Comparison of ENCODE assay signal across 13 cellular contexts in genomic region chr15:101246824-101247745, GRCh38. TPM values are rescaled to one million over a fixed set of nuclear protein-coding genes. Genes with fewer than 3 reads are reported as not detected.
A peak's percentile ranks its signal among the peaks of the same experiment; 100 is the strongest.
DNase-seq lines count a peak whose midpoint lies in the region; ATAC-seq and TF ChIP-seq lines count a peak whose summit lies in the region.
"Had no signal": no experiment of that assay in that cellular context is flagged by ENCODE, and none has a peak within 500 bp of the region (broad histone marks: within the 10 kb centered on the region; RNA-seq: fewer than 3 reads in every experiment).

No MANE protein-coding gene starts in this region.

- H3K4me1 Mint-ChIP-seq in activated CD4-positive, alpha-beta T cell treated with anti-CD3 and anti-CD28 coated beads, Interleukin-2, amount 10 ng/mL, durations not matched to agents 24 days and 14 days, result peaks cover 77% of the 10 kb centered on the region
- H3K4me1 Mint-ChIP-seq in T-helper 2 cell treated with Interferon-gamma antibody and Interleukin-4, amounts not matched to agents 5 μg/mL and 100 μg/mL, for 36 hours (ENCODE audit: low read depth), result peaks cover 76% of the 10 kb centered on the region
- peaks cover 62 to 85% of the 10 kb centered on the region in 2 donors for H3K4me1 Mint-ChIP-seq in stimulated activated naive B cell treated with anti-CD40 and anti-IgM and Interleukin-4, amounts not matched to agents 10 μg/mL and 1 μg/mL and 100 μg/mL, for 72 hours

- peak overlapping the region in 3 of 4 donors; percentile 19 to 70 (median 57) for H3K27ac ChIP-seq in esophagus squamous epithelium
- H3K27ac ChIP-seq in hepatocyte, result no peak overlapping the region
- H3K27ac ChIP-seq: colonic mucosa had no signal

- intact Hi-C loops in activated CD4-positive, alpha-beta T cell treated with anti-CD3 and anti-CD28 coated beads, Interleukin-2, amount 10 ng/mL, durations not matched to agents 24 days and 14 days (cut with micrococcal nuclease), result loop anchor here (1.0 to 2.0 kb wide), 2 partner anchors 41 to 120 kb away; no protein-coding TSS in a partner anchor
- intact Hi-C loops in esophagus squamous epithelium (cut with DNase I), result no loop called here

- TF ChIP-seq CTCF in esophagus squamous epithelium (IDR thresholded peaks at IDR 0.05), result no peak
- no peak for TF ChIP-seq CTCF in hepatocyte (IDR thresholded peaks at IDR 0.05; ENCODE audit: poor library complexity)

- peak overlapping the region; percentile 70 for H3K4me3 Mint-ChIP-seq in activated CD4-positive, alpha-beta T cell treated with anti-CD3 and anti-CD28 coated beads, Interleukin-2, amount 10 ng/mL, durations not matched to agents 24 days and 14 days
- peak overlapping the region; percentile 68 for H3K4me3 Mint-ChIP-seq in T-helper 2 cell treated with Interferon-gamma antibody and Interleukin-4, amounts not matched to agents 5 μg/mL and 100 μg/mL, for 36 hours
- peak overlapping the region; percentile 64 to 75 for H3K4me3 Mint-ChIP-seq in stimulated activated naive B cell treated with anti-CD40 and anti-IgM and Interleukin-4, amounts not matched to agents 10 μg/mL and 1 μg/mL and 100 μg/mL, for 72 hours

- DNase-seq in activated CD4-positive, alpha-beta T cell treated with anti-CD3 and anti-CD28 coated beads, Interleukin-2, amount 10 ng/mL, durations not matched to agents 24 days and 14 days, result no peak
- DNase-seq in activated CD4-positive, alpha-beta T cell treated with anti-CD3 and anti-CD28 coated beads for 48 hours, result no peak
- DNase-seq in T-helper 2 cell treated with Interferon-gamma antibody and Interleukin-4, amounts not matched to agents 5 μg/mL and 100 μg/mL, for 36 hours (ENCODE audit: low spot score), result no peak
- DNase-seq in esophagus squamous epithelium (lab: John Stamatoyannopoulos, UW) (no peak), hepatocyte (ENCODE audit: low spot score) (no peak)
- no peak for DNase-seq in stimulated activated naive B cell treated with anti-CD40 and anti-IgM and Interleukin-4, amounts not matched to agents 10 μg/mL and 1 μg/mL and 100 μg/mL, for 72 hours
- DNase-seq: colonic mucosa; heart right ventricle; MV-4-11; stimulated activated CD4-positive, alpha-beta T cell treated with anti-CD3 and anti-CD28 coated beads, Interleukin-15, amount 100 ng/mL, for 24 hours; stimulated activated naive CD4-positive, alpha-beta T cell treated with Interleukin-2 at 50 U/mL for 16 hours had no signal

- no peaks in the 10 kb centered on the region for H3K9me3 ChIP-seq in esophagus squamous epithelium
- H3K9me3 ChIP-seq in hepatocyte (ENCODE audit: low read depth), result no peaks in the 10 kb centered on the region
- H3K9me3 ChIP-seq: colonic mucosa, heart right ventricle had no signal

- H3K27me3 Mint-ChIP-seq in activated CD4-positive, alpha-beta T cell treated with anti-CD3 and anti-CD28 coated beads, Interleukin-2, amount 10 ng/mL, durations not matched to agents 24 days and 14 days, result no peaks in the 10 kb centered on the region
- H3K27me3 Mint-ChIP-seq in T-helper 2 cell treated with Interferon-gamma antibody and Interleukin-4, amounts not matched to agents 5 μg/mL and 100 μg/mL, for 36 hours (ENCODE audit: low read depth), result no peaks in the 10 kb centered on the region
- no peaks in the 10 kb centered on the region for H3K27me3 Mint-ChIP-seq in stimulated activated naive B cell treated with anti-CD40 and anti-IgM and Interleukin-4, amounts not matched to agents 10 μg/mL and 1 μg/mL and 100 μg/mL, for 72 hours

- H3K36me3 Mint-ChIP-seq in activated CD4-positive, alpha-beta T cell treated with anti-CD3 and anti-CD28 coated beads, Interleukin-2, amount 10 ng/mL, durations not matched to agents 24 days and 14 days (ENCODE audit: low read depth), result peaks cover 60% of the 10 kb centered on the region
- peaks cover 47% of the 10 kb centered on the region for H3K36me3 Mint-ChIP-seq in T-helper 2 cell treated with Interferon-gamma antibody and Interleukin-4, amounts not matched to agents 5 μg/mL and 100 μg/mL, for 36 hours (ENCODE audit: low read depth)
- peaks cover 31 to 57% of the 10 kb centered on the region in 2 donors for H3K36me3 Mint-ChIP-seq in stimulated activated naive B cell treated with anti-CD40 and anti-IgM and Interleukin-4, amounts not matched to agents 10 μg/mL and 1 μg/mL and 100 μg/mL, for 72 hours

- H3K4me3 ChIP-seq in esophagus squamous epithelium (peak overlapping the region in 1 of 4 donors; percentile 18), hepatocyte (no peak overlapping the region)
- H3K4me3 ChIP-seq: colonic mucosa had no signal

- no peak for TF ChIP-seq POLR2A in esophagus squamous epithelium (IDR thresholded peaks at IDR 0.05)

- no peaks in the 10 kb centered on the region for H3K36me3 ChIP-seq in esophagus squamous epithelium
- no peaks in the 10 kb centered on the region for H3K36me3 ChIP-seq in hepatocyte (replicated peaks; ENCODE audit: insufficient read depth, low read depth)
- H3K36me3 ChIP-seq: colonic mucosa had no signal

- H3K27ac Mint-ChIP-seq in activated CD4-positive, alpha-beta T cell treated with anti-CD3 and anti-CD28 coated beads, Interleukin-2, amount 10 ng/mL, durations not matched to agents 24 days and 14 days, result peak overlapping the region; percentile 54
- H3K27ac Mint-ChIP-seq in T-helper 2 cell treated with Interferon-gamma antibody and Interleukin-4, amounts not matched to agents 5 μg/mL and 100 μg/mL, for 36 hours, result peak overlapping the region; percentile 82
- peak overlapping the region; percentile 75 for H3K27ac Mint-ChIP-seq in stimulated activated naive B cell treated with anti-CD40 and anti-IgM and Interleukin-4, amounts not matched to agents 10 μg/mL and 1 μg/mL and 100 μg/mL, for 72 hours

- no peaks in the 10 kb centered on the region for H3K9me3 Mint-ChIP-seq in activated CD4-positive, alpha-beta T cell treated with anti-CD3 and anti-CD28 coated beads, Interleukin-2, amount 10 ng/mL, durations not matched to agents 24 days and 14 days
- H3K9me3 Mint-ChIP-seq in T-helper 2 cell treated with Interferon-gamma antibody and Interleukin-4, amounts not matched to agents 5 μg/mL and 100 μg/mL, for 36 hours, result no peaks in the 10 kb centered on the region
- peaks cover 2 to 3% of the 10 kb centered on the region in 2 donors for H3K9me3 Mint-ChIP-seq in stimulated activated naive B cell treated with anti-CD40 and anti-IgM and Interleukin-4, amounts not matched to agents 10 μg/mL and 1 μg/mL and 100 μg/mL, for 72 hours

- 71 to 78% methylated on average over 10 of the region's 10 CpGs for WGBS in esophagus squamous epithelium, 2 donors
- 87% methylated on average over 10 of the region's 10 CpGs for WGBS in hepatocyte (ENCODE audit: low lambda C conversion rate, missing lambda C conversion rate)

- peaks cover 79% of the 10 kb centered on the region for H4K20me1 ChIP-seq in hepatocyte (ENCODE audit: insufficient read depth, poor library complexity, severe bottlenecking)

- no peak overlapping the region for H2AFZ ChIP-seq in hepatocyte

- H3K27me3 ChIP-seq in esophagus squamous epithelium (no peaks in the 10 kb centered on the region), hepatocyte (no peaks in the 10 kb centered on the region)
- H3K27me3 ChIP-seq: colonic mucosa, heart right ventricle had no signal

- H3K4me2 ChIP-seq in hepatocyte, result no peak overlapping the region

- no peaks in the 10 kb centered on the region for H3K9me2 ChIP-seq in hepatocyte (replicated peaks; ENCODE audit: insufficient read depth)

- H3K4me1 ChIP-seq in esophagus squamous epithelium, result peaks cover 57 to 89% (median 72%) of the 10 kb centered on the region in 3 donors
- H3K4me1 ChIP-seq in hepatocyte (ENCODE audit: insufficient read depth), result peaks cover 25% of the 10 kb centered on the region

- peaks cover 90% of the 10 kb centered on the region for H3K79me2 ChIP-seq in hepatocyte

- ATAC-seq in stimulated activated naive B cell treated with anti-CD40 and anti-IgM and Interleukin-4, amounts not matched to agents 10 μg/mL and 1 μg/mL and 100 μg/mL, for 72 hours (replicated peaks), result peak; percentile 65 to 66
- no peak for ATAC-seq in GM18520 (IDR thresholded peaks at IDR 0.05; ENCODE audit: unreplicated experiment)
- ATAC-seq in HG03196 (IDR thresholded peaks at IDR 0.05; ENCODE audit: unreplicated experiment), result no peak
- ATAC-seq: heart right ventricle had no signal

RNA-seq across cellular contexts. Expression of gene CHSY1, which starts 4.8 kb away (rescaled TPM):
- 61.7 and 62.6 TPM in 2 replicates for total RNA-seq in activated CD4-positive, alpha-beta T cell treated with anti-CD3 and anti-CD28 coated beads, Interleukin-2, amount 10 ng/mL, durations not matched to agents 24 days and 14 days
- total RNA-seq in esophagus squamous epithelium (10 to 100 TPM in 3 of 4 donors, 1 to 10 TPM in 1; 8.8 to 19.3 (median 11.4) TPM), hepatocyte (26.2 and 27.8 TPM in 2 replicates)
- 20.4 and 22.5 TPM in 2 replicates for polyA plus RNA-seq in hepatocyte

RNA-seq across cellular contexts. Expression of gene SELENOS, which starts 30.2 kb away (rescaled TPM):
- total RNA-seq in activated CD4-positive, alpha-beta T cell treated with anti-CD3 and anti-CD28 coated beads, Interleukin-2, amount 10 ng/mL, durations not matched to agents 24 days and 14 days, result 36.5 and 39.3 TPM in 2 replicates
- 10 to 100 TPM; 57.6 to 69.6 (median 63.4) TPM for total RNA-seq in esophagus squamous epithelium
- 122 and 127 TPM in 2 replicates for total RNA-seq in hepatocyte
- 158 and 192 TPM in 2 replicates for polyA plus RNA-seq in hepatocyte

RNA-seq across cellular contexts. Expression of gene SNRPA1, which starts 48.0 kb away (rescaled TPM):
- 195 and 210 TPM in 2 replicates for total RNA-seq in activated CD4-positive, alpha-beta T cell treated with anti-CD3 and anti-CD28 coated beads, Interleukin-2, amount 10 ng/mL, durations not matched to agents 24 days and 14 days
- total RNA-seq in esophagus squamous epithelium (10 to 100 TPM; 29.7 to 57.1 (median 47.5) TPM), hepatocyte (40.0 and 54.7 TPM in 2 replicates)
- polyA plus RNA-seq in hepatocyte, result 110 and 117 TPM in 2 replicates

Comparison
In these comparisons a context has a peak if more than half of its experiments do, and no peak if none do; other contexts are left out.
1. ATAC-seq: peak in stimulated activated naive B cell treated with anti-CD40 and anti-IgM and Interleukin-4, amounts not matched to agents 10 μg/mL and 1 μg/mL and 100 μg/mL, for 72 hours (2 of 2); none in GM18520 (single experiment) and HG03196 (single experiment).
2. Peak in every context shown above with its lines, with median percentiles within 50 percentile points of each other: H3K27ac Mint-ChIP-seq and H3K4me3 Mint-ChIP-seq.